ENCODE assay signal across 28 cellular contexts in genomic region chr11:8285228-8285627, GRCh38. TPM values are rescaled to one million over a fixed set of nuclear protein-coding genes. Genes with fewer than 3 reads are reported as not detected.
DNase-seq lines count a peak whose midpoint lies in the region; ATAC-seq and TF ChIP-seq lines count a peak whose summit lies in the region.
"Had no signal": no experiment of that assay in that cellular context is flagged by ENCODE, and none has a peak within 500 bp of the region (broad histone marks: within the 10 kb centered on the region; RNA-seq: fewer than 3 reads in every experiment).

No MANE protein-coding gene starts in this region.

- intact Hi-C loops in sciatic nerve (cut with DNase I) = no loop called here

- H3K4me1 Mint-ChIP-seq in H9 = peaks cover 11 to 26% of the 10 kb centered on the region in 2 experiments
- H3K4me1 Mint-ChIP-seq in activated naive CD8-positive, alpha-beta T cell treated with anti-CD3 and anti-CD28 coated beads, Interleukin-2, amount 50 U/mL, for 24 hours = no peaks in the 10 kb centered on the region
- H3K4me1 Mint-ChIP-seq: CD4-positive, alpha-beta memory T cell; IgD-negative memory B cell had no signal

- H3K56ac ChIP-seq in H9 (ENCODE audit: insufficient read length, low read depth, low read length) = no peak overlapping the region

- no peak overlapping the region for H3K4me3 Mint-ChIP-seq in H9
- no peak overlapping the region for H3K4me3 Mint-ChIP-seq in activated naive CD8-positive, alpha-beta T cell treated with anti-CD3 and anti-CD28 coated beads, Interleukin-2, amount 50 U/mL, for 24 hours
- H3K4me3 Mint-ChIP-seq: CD4-positive, alpha-beta memory T cell; IgD-negative memory B cell had no signal

- no peaks in the 10 kb centered on the region for H3K79me2 ChIP-seq in H9 (ENCODE audit: insufficient read depth, low read length)

- no peak overlapping the region for H3K4me2 ChIP-seq in H9 (ENCODE audit: insufficient read depth, insufficient read length, low read length)
- H3K4me2 ChIP-seq: A549, KMS-11 had no signal

- DNase-seq in H9 (peak; percentile 12), WERI-Rb-1 (no peak), left lobe of liver (ENCODE audit: low spot score) (peak; percentile 27), sciatic nerve (ENCODE audit: low spot score) (peak; percentile 31)
- DNase-seq in activated naive CD8-positive, alpha-beta T cell treated with anti-CD3 and anti-CD28 coated beads, Interleukin-2, amount 50 U/mL, for 24 hours = no peak
- DNase-seq: C1 segment of cervical spinal cord; Caco-2; CD4-positive, alpha-beta memory T cell; DMS 273 treated with DMSO at 0.1 percent for 48 hours; DMS79; EL; GDM1; MM.1S; NCI-H1048; NCI-H1417 treated with DMSO at 0.1 percent for 48 hours; NCI-H1694 treated with DMSO at 0.1 percent for 48 hours; NCI-H2081; NCI-H2227 treated with DMSO at 0.1 percent for 48 hours; NCI-H526 treated with DMSO at 0.1 percent for 48 hours; SHP77 had no signal

- no peak overlapping the region for H2AK5ac ChIP-seq in H9 (ENCODE audit: insufficient read length, low read length)

- H4K8ac ChIP-seq in H9 (replicated peaks; ENCODE audit: insufficient read length, low read depth, low read length) = no peak overlapping the region

- no peak overlapping the region for H4K5ac ChIP-seq in H9 (ENCODE audit: insufficient read length, low read depth, low read length)

- H2BK20ac ChIP-seq in H9 (ENCODE audit: low read depth, low read length, poor library complexity, severe bottlenecking) = no peak overlapping the region

- H3K27me3 Mint-ChIP-seq in H9 (ENCODE audit: low read depth) = peaks cover 14% of the 10 kb centered on the region
- peaks cover 4% of the 10 kb centered on the region for H3K27me3 Mint-ChIP-seq in activated naive CD8-positive, alpha-beta T cell treated with anti-CD3 and anti-CD28 coated beads, Interleukin-2, amount 50 U/mL, for 24 hours
- H3K27me3 Mint-ChIP-seq: IgD-negative memory B cell had no signal

- no peaks in the 10 kb centered on the region; the same call in 1 of the 2 replicates for H3K4me1 ChIP-seq in H9 (ENCODE audit: insufficient read depth, low read length)
- H3K4me1 ChIP-seq: A549, Caco-2 had no signal

- no peaks in the 10 kb centered on the region for H3K9me3 ChIP-seq in H9 (ENCODE audit: control insufficient read depth, low read depth, low read length)
- H3K9me3 ChIP-seq in WERI-Rb-1 (ENCODE audit: severe bottlenecking) = no peaks in the 10 kb centered on the region
- H3K9me3 ChIP-seq: A549, Caco-2 had no signal

- H3K79me1 ChIP-seq in H9 (ENCODE audit: insufficient read depth, low read depth, low read length, poor library complexity, severe bottlenecking) = no peaks in the 10 kb centered on the region

- H2BK120ac ChIP-seq in H9 (ENCODE audit: low read depth, low read length, poor library complexity, severe bottlenecking) = no peak overlapping the region

- no peak overlapping the region for H3K9ac ChIP-seq in H9 (ENCODE audit: extremely low read depth, insufficient read length, low read length)
- H3K9ac ChIP-seq: KMS-11 had no signal

- TF ChIP-seq CTCF in H9 (conservative IDR thresholded peaks at IDR 0.05) (no peak), WERI-Rb-1 (IDR thresholded peaks at IDR 0.05; ENCODE audit: low read depth, low read length) (no peak)

- ATAC-seq in left lobe of liver = no peak
- no peak for ATAC-seq in sciatic nerve
- no peak for ATAC-seq in activated naive CD8-positive, alpha-beta T cell treated with anti-CD3 and anti-CD28 coated beads, Interleukin-2, amount 50 U/mL, for 24 hours
- no peak for ATAC-seq in GM21737 (IDR thresholded peaks at IDR 0.05; ENCODE audit: unreplicated experiment)
- no peak for ATAC-seq in GM18867 (IDR thresholded peaks at IDR 0.05; ENCODE audit: unreplicated experiment)
- ATAC-seq: GM12878 had no signal

- H3K27ac Mint-ChIP-seq in H9 = no peak overlapping the region
- no peak overlapping the region for H3K27ac Mint-ChIP-seq in activated naive CD8-positive, alpha-beta T cell treated with anti-CD3 and anti-CD28 coated beads, Interleukin-2, amount 50 U/mL, for 24 hours
- H3K27ac Mint-ChIP-seq: CD4-positive, alpha-beta memory T cell; IgD-negative memory B cell had no signal

- H3K27ac ChIP-seq in H9 (ENCODE audit: insufficient read length, low read depth, low read length) = no peak overlapping the region
- peak overlapping the region; percentile 97 for H3K27ac ChIP-seq in WERI-Rb-1
- H3K27ac ChIP-seq: A549, HL-60, KMS-11, RWPE1 had no signal

- no peaks in the 10 kb centered on the region for H4K20me1 ChIP-seq in H9 (ENCODE audit: control insufficient read depth, insufficient read depth, insufficient read length)

- no peak overlapping the region for H4K91ac ChIP-seq in H9 (ENCODE audit: insufficient read length, low read depth, low read length)

- no CpG with 5 or more reads among the region's 3 CpGs for WGBS in H9 (ENCODE audit: extremely low coverage, insufficient read length, low lambda C conversion rate)

- no peak overlapping the region for H2BK5ac ChIP-seq in H9 (ENCODE audit: insufficient read length, low read length)

- no peak overlapping the region for H3K4me3 ChIP-seq in WERI-Rb-1 (ENCODE audit: low read depth, low read length)
- H3K4me3 ChIP-seq: A549, GM12878 had no signal

- no peak overlapping the region for H3K18ac ChIP-seq in H9 (ENCODE audit: insufficient read length, low read depth, low read length)

- no peak overlapping the region for H2BK12ac ChIP-seq in H9 (ENCODE audit: insufficient read length, low read depth, low read length)

- H3K23me2 ChIP-seq in H9 (ENCODE audit: insufficient read length, low read depth, low read length, poor library complexity, severe bottlenecking) = peaks cover 8% of the 10 kb centered on the region

- H3K23ac ChIP-seq in H9 (ENCODE audit: insufficient read length, low read depth, low read length) = no peak overlapping the region

- H3T11ph ChIP-seq in H9 (ENCODE audit: low read length) = no peak overlapping the region

- no peak overlapping the region for H3K4ac ChIP-seq in H9 (ENCODE audit: low read depth, low read length)

- no peaks in the 10 kb centered on the region for H3K36me3 ChIP-seq in WERI-Rb-1

- peaks cover 0 to 1% of the 10 kb centered on the region in 2 experiments; a peak in 1 of 5 replicates for H3K9me3 Mint-ChIP-seq in H9
- no peaks in the 10 kb centered on the region for H3K9me3 Mint-ChIP-seq in activated naive CD8-positive, alpha-beta T cell treated with anti-CD3 and anti-CD28 coated beads, Interleukin-2, amount 50 U/mL, for 24 hours

- peaks cover 3% of the 10 kb centered on the region; the same call in 1 of the 2 replicates for H3K27me3 ChIP-seq in H9 (ENCODE audit: insufficient read depth, low read length)
- H3K27me3 ChIP-seq in WERI-Rb-1 (ENCODE audit: insufficient read depth, low read depth, severe bottlenecking) = no peaks in the 10 kb centered on the region

- H3K36me3 Mint-ChIP-seq in H9 (ENCODE audit: insufficient read depth in 1 of 3, low read depth in 3 of 3) = no peaks in the 10 kb centered on the region
- H3K36me3 Mint-ChIP-seq in activated naive CD8-positive, alpha-beta T cell treated with anti-CD3 and anti-CD28 coated beads, Interleukin-2, amount 50 U/mL, for 24 hours (ENCODE audit: low read depth) = no peaks in the 10 kb centered on the region
- H3K36me3 Mint-ChIP-seq: CD4-positive, alpha-beta memory T cell; IgD-negative memory B cell had no signal

- H3K14ac ChIP-seq in H9 (ENCODE audit: insufficient read depth, low read length) = no peak overlapping the region

- no peak overlapping the region for H2AFZ ChIP-seq in H9 (ENCODE audit: low read length)

- H2BK15ac ChIP-seq in H9 (ENCODE audit: low read depth, low read length) = no peak overlapping the region

RNA-seq across cellular contexts. Expression of gene LMO1, which starts 21.6 kb away (rescaled TPM):
- total RNA-seq in H9 (2021) (0.39 and 0.50 TPM in 2 replicates), left lobe of liver (not detected), sciatic nerve (0.62 TPM)
- total RNA-seq: Caco-2; CD4-positive, alpha-beta memory T cell; GM12878 had no signal

Comparison
In these comparisons a context has a peak if more than half of its experiments do, and no peak if none do; other contexts are left out.
1. DNase-seq: peak in H9 (single experiment), left lobe of liver (single experiment) and sciatic nerve (single experiment); none in WERI-Rb-1 (single experiment) and activated naive CD8-positive, alpha-beta T cell treated with anti-CD3 and anti-CD28 coated beads, Interleukin-2, amount 50 U/mL, for 24 hours (single experiment).